ENCODE assay signal across 8 cellular contexts in genomic region chr17:30378797-30379302, GRCh38. TPM values are rescaled to one million over a fixed set of nuclear protein-coding genes. Genes with fewer than 3 reads are reported as not detected.
DNase-seq lines count a peak whose midpoint lies in the region; ATAC-seq, FAIRE-seq and TF ChIP-seq lines count a peak whose summit lies in the region.

TSS of gene CPD (plus strand) at chr17:30378927. CDS start at chr17:30378981, 54 bp downstream.

- TF ChIP-seq POLR2A in GM12892 (IDR thresholded peaks at IDR 0.05; ENCODE audit: low read depth, low read length) (peak; percentile 82), upper lobe of left lung (IDR thresholded peaks at IDR 0.05) (peak; percentile 79 to 98 (median 93))

- no peaks in the 10 kb centered on the region for H3K27me3 ChIP-seq in upper lobe of left lung

- FAIRE-seq in GM12892 (lab: Jason Lieb, UNC): peak; percentile 92

- peak; percentile 85 for DNase-seq in GM12892 (ENCODE audit: insufficient read length)
- DNase-seq in NCI-H1694 (lab: John Stamatoyannopoulos, UW): peak; percentile 83
- DNase-seq in amniotic epithelial cell (ENCODE audit: low read depth): peak; percentile 88
- peak; percentile 98 for DNase-seq in left cardiac atrium
- peak; percentile 99 for DNase-seq in posterior vena cava (ENCODE audit: low spot score)
- DNase-seq in upper lobe of left lung: peak; percentile 95 to 100

- 0% methylated on average over 3 to 8 of the region's 61 CpGs for WGBS in upper lobe of left lung, 2 donors

- peak within 1 kb of the TSS; percentile 92 to 94 (median 92) for H3K27ac ChIP-seq in upper lobe of left lung

- peak within 1 kb of the TSS; percentile 58 to 95 (median 66) for H3K4me3 ChIP-seq in upper lobe of left lung

- TF ChIP-seq CTCF in upper lobe of left lung (IDR thresholded peaks at IDR 0.05): peak in 2 of 6 experiments; percentile 37

- H3K4me1 ChIP-seq in upper lobe of left lung: peaks cover 16 to 61% (median 43%) of the 10 kb centered on the region in 4 donors

- no peak for TF ChIP-seq EP300 in upper lobe of left lung (IDR thresholded peaks at IDR 0.05)

- no peaks in the 10 kb centered on the region for H3K36me3 ChIP-seq in upper lobe of left lung

- no peaks in the 10 kb centered on the region for H3K9me3 ChIP-seq in upper lobe of left lung

- intact Hi-C loops in T-helper 1 cell treated with Interleukin-12 subunit alpha and Interleukin-12 subunit beta and Interleukin-4 antibody, amounts not matched to agents 30 ng/mL and 1 ng/mL, for 36 hours (cut with micrococcal nuclease): loop anchor here (1.0 to 10.0 kb wide), 8 partner anchors 16 to 938 kb away; partner anchors contain the start of genes BLMH, CRLF3, GOSR1 and NSRP1
- intact Hi-C loops in left cardiac atrium (cut with DNase I) (loop anchor here in 1 of 2 donors (5.0 kb wide), 2 partner anchors 37 to 262 kb away; partner anchors contain the start of gene NSRP1), posterior vena cava (cut with DNase I) (no loop called here)

- peak; percentile 83 for ATAC-seq in HG02852 (IDR thresholded peaks at IDR 0.05; ENCODE audit: unreplicated experiment)
- peak; percentile 99 for ATAC-seq in left cardiac atrium
- ATAC-seq in upper lobe of left lung (ENCODE audit: low FRiP score in 2 of 2): peak; percentile 99

RNA-seq across cellular contexts. Expression of gene CPD, which starts in this region (rescaled TPM):
- polyA plus RNA-seq in GM12892 (2012; ENCODE audit: missing spikeins): 4.4 TPM
- 25.8 and 35.0 TPM in 2 replicates for total RNA-seq in T-helper 1 cell treated with Interleukin-12 subunit alpha and Interleukin-12 subunit beta and Interleukin-4 antibody, amounts not matched to agents 30 ng/mL and 1 ng/mL, for 36 hours
- 10 to 100 TPM; 25.2 to 37.8 TPM for total RNA-seq in left cardiac atrium
- total RNA-seq in posterior vena cava: 10 to 100 TPM; 39.8 to 40.4 TPM
- 100 to 1,000 TPM in 4 of 6 donors, 10 to 100 TPM in 2; 49.4 to 132 (median 104) TPM for total RNA-seq in upper lobe of left lung

Comparison
In these comparisons a context has a peak if more than half of its experiments do, and no peak if none do; other contexts are left out.
1. Peak in every context shown above with its lines: DNase-seq, ATAC-seq, H3K4me3 ChIP-seq and H3K27ac ChIP-seq.